In the genomic region with DNA sequence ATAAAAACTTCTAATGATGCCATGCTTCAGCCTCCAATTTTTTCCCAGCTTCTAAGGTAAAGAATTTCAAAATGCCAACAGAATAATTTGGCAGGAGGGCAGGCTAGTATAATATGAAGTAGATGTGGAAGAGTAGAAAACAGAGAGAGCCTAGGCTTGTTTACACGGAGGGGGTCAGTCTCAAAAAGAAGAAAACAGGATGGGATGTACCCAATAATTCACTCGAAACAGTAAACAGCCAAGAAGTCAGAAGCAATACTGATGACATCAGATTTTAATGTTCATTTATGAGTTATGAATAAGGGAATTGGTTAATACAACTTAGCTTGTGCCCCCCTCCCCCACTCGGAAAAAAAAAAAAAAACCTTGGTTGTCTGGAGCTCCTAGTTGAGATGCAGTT, we compare ENCODE assay signal across 23 cellular contexts.
"Had no signal": no experiment of that assay in that cellular context is flagged by ENCODE, and none has a peak within 500 bp of the region (broad histone marks: within the 10 kb centered on the region; RNA-seq: fewer than 3 reads in every experiment).

No MANE protein-coding gene starts in this region.

- H3K36me3 ChIP-seq: colonic mucosa, esophagus muscularis mucosa, esophagus squamous epithelium, gastrocnemius medialis, gastroesophageal sphincter, heart left ventricle, heart right ventricle had no signal

- H3K27ac ChIP-seq: colonic mucosa, coronary artery, dorsolateral prefrontal cortex, epithelial cell of prostate, esophagus muscularis mucosa, esophagus squamous epithelium, foreskin keratinocyte, gastrocnemius medialis, gastroesophageal sphincter, heart left ventricle, heart right ventricle had no signal

- ATAC-seq: effector memory CD8-positive, alpha-beta T cell; esophagus mucosa; foreskin keratinocyte; gastrocnemius medialis; gastroesophageal sphincter; heart left ventricle; heart right ventricle had no signal

- H3K27me3 ChIP-seq: colonic mucosa, dorsolateral prefrontal cortex, esophagus muscularis mucosa, esophagus squamous epithelium, foreskin keratinocyte, gastrocnemius medialis, gastroesophageal sphincter, heart left ventricle, heart right ventricle had no signal

- DNase-seq: colonic mucosa; cortex of kidney; dermis blood vessel endothelial cell; dorsolateral prefrontal cortex; effector CD4-positive, alpha-beta T cell; effector CD8-positive, alpha-beta T cell; effector memory CD4-positive, alpha-beta T cell; effector memory CD8-positive, alpha-beta T cell; endodermal cell; erythroblast; esophagus squamous epithelium; foreskin fibroblast; foreskin keratinocyte; foreskin melanocyte; gastrocnemius medialis; glutamatergic neuron; heart left ventricle; heart right ventricle had no signal

- H3K9me3 ChIP-seq: colonic mucosa, esophagus muscularis mucosa, esophagus squamous epithelium, gastrocnemius medialis, gastroesophageal sphincter had no signal

- H3K4me1 ChIP-seq: colonic mucosa, esophagus muscularis mucosa, gastrocnemius medialis, gastroesophageal sphincter, heart left ventricle, heart right ventricle had no signal

- H3K4me3 ChIP-seq: colonic mucosa, coronary artery, dorsolateral prefrontal cortex, esophagus muscularis mucosa, esophagus squamous epithelium, gastrocnemius medialis, gastroesophageal sphincter, heart left ventricle, heart right ventricle had no signal
